ENCODE assay signal across 18 cellular contexts in the genomic region with DNA sequence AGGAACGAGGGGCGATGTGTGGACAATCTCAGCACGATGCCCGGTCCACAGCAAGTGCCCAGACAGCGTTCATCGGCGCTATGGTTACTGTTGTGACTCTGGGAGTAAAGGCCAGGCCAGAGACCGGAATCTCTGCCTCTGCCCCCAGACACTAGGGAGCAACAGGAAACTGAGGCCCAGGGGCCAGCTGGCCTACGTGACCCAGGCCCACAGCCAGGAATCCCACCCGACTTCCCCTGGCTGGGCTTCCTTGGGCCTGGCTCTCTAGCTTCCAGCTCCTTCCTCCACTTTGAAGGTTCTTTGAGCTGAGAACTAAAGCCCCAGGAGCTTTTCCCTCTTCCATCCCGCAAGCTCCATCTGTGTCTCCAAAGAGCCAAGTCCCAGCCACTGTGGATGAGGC. TPM values are rescaled to one million over a fixed set of nuclear protein-coding genes. Genes with fewer than 3 reads are reported as not detected.
DNase-seq lines count a peak whose midpoint lies in the region; FAIRE-seq and TF ChIP-seq lines count a peak whose summit lies in the region.
"Had no signal": no experiment of that assay in that cellular context is flagged by ENCODE, and none has a peak within 500 bp of the region (broad histone marks: within the 10 kb centered on the region; RNA-seq: fewer than 3 reads in every experiment).

No MANE protein-coding gene starts in this region.

- peak overlapping the region; percentile 31 for H3K27ac Mint-ChIP-seq in T-helper 2 cell treated with Interferon-gamma antibody and Interleukin-4, amounts not matched to agents 5 μg/mL and 100 μg/mL, for 36 hours
- H3K27ac Mint-ChIP-seq in glutamatergic neuron (ENCODE audit: unreplicated experiment), result no peak overlapping the region

- H3K4me1 Mint-ChIP-seq in T-helper 2 cell treated with Interferon-gamma antibody and Interleukin-4, amounts not matched to agents 5 μg/mL and 100 μg/mL, for 36 hours (ENCODE audit: low read depth), result peaks cover 21% of the 10 kb centered on the region
- H3K4me1 Mint-ChIP-seq in glutamatergic neuron (ENCODE audit: low read depth, unreplicated experiment), result peaks cover 47% of the 10 kb centered on the region

- H2AFZ ChIP-seq in KMS-11 (ENCODE audit: low read depth), result no peak overlapping the region

- no peak for TF ChIP-seq CTCF in KMS-11 (conservative IDR thresholded peaks at IDR 0.05; ENCODE audit: low read depth, low read length)
- no peak for TF ChIP-seq CTCF in glutamatergic neuron (IDR thresholded peaks at IDR 0.05; ENCODE audit: partially characterized antibody, unreplicated experiment)
- no peak for TF ChIP-seq CTCF in D721Med (IDR thresholded peaks at IDR 0.05; ENCODE audit: insufficient read depth, missing control alignments)

- H3K27me3 ChIP-seq in KMS-11 (ENCODE audit: insufficient read depth, low read depth), result no peaks in the 10 kb centered on the region
- H3K27me3 ChIP-seq: MG63 had no signal

- no peak overlapping the region for H3K9ac ChIP-seq in KMS-11

- H3K36me3 ChIP-seq in KMS-11 (ENCODE audit: insufficient read depth), result peaks cover 20% of the 10 kb centered on the region; the same call in 1 of the 2 replicates

- peak overlapping the region; percentile 14; the same call in 1 of the 2 replicates for H3K27ac ChIP-seq in KMS-11

- H3K4me3 ChIP-seq in KMS-11 (IDR thresholded peaks at IDR 0.05; ENCODE audit: insufficient read depth, low read depth, low read length), result no peak overlapping the region
- H3K4me3 ChIP-seq: MG63 had no signal

- no peak for DNase-seq in T-helper 2 cell treated with Interferon-gamma antibody and Interleukin-4, amounts not matched to agents 5 μg/mL and 100 μg/mL, for 36 hours (ENCODE audit: low spot score)
- DNase-seq in T-helper 2 cell (no peak), glutamatergic neuron (peak; percentile 8), posterior vena cava (ENCODE audit: low spot score) (peak; percentile 47), EL (no peak), D721Med (ENCODE audit: insufficient read length, low spot score) (no peak), SIG-M5 treated with dmso at 0.1 percent for 504 hours (lab: John Stamatoyannopoulos, UW; ENCODE audit: unreplicated experiment) (no peak)
- DNase-seq: C1 segment of cervical spinal cord, DMS 273 treated with DMSO at 0.1 percent for 48 hours, GF-D8, Karpas-422, MG63, NCI-H1092 treated with DMSO at 0.1 percent for 48 hours, NCI-H2081 treated with DMSO at 0.1 percent for 48 hours, NCI-H510A treated with DMSO at 0.1 percent for 48 hours, NCI-H82 had no signal

- no peaks in the 10 kb centered on the region for H3K9me3 Mint-ChIP-seq in T-helper 2 cell treated with Interferon-gamma antibody and Interleukin-4, amounts not matched to agents 5 μg/mL and 100 μg/mL, for 36 hours
- peaks cover 19% of the 10 kb centered on the region for H3K9me3 Mint-ChIP-seq in glutamatergic neuron (ENCODE audit: unreplicated experiment)

- intact Hi-C loops in posterior vena cava (cut with DNase I), result no loop called here

- peaks cover 87% of the 10 kb centered on the region for H3K79me2 ChIP-seq in KMS-11 (ENCODE audit: insufficient read depth, low read depth)

- H3K27me3 Mint-ChIP-seq in T-helper 2 cell treated with Interferon-gamma antibody and Interleukin-4, amounts not matched to agents 5 μg/mL and 100 μg/mL, for 36 hours (ENCODE audit: low read depth), result no peaks in the 10 kb centered on the region
- H3K27me3 Mint-ChIP-seq in glutamatergic neuron (ENCODE audit: unreplicated experiment), result peaks cover 11% of the 10 kb centered on the region

- no peak overlapping the region; the same call in 1 of the 2 replicates for H3K4me2 ChIP-seq in KMS-11

- H3K36me3 Mint-ChIP-seq in T-helper 2 cell treated with Interferon-gamma antibody and Interleukin-4, amounts not matched to agents 5 μg/mL and 100 μg/mL, for 36 hours (ENCODE audit: low read depth), result peaks cover 37% of the 10 kb centered on the region
- H3K36me3 Mint-ChIP-seq in glutamatergic neuron (ENCODE audit: unreplicated experiment), result no peaks in the 10 kb centered on the region

- peaks cover 28% of the 10 kb centered on the region for H3K4me1 ChIP-seq in KMS-11 (ENCODE audit: low read depth, poor library complexity, severe bottlenecking)

- FAIRE-seq in D721Med (lab: Jason Lieb, UNC), result no peak
- FAIRE-seq: GM12892 had no signal

- no peaks in the 10 kb centered on the region for H4K20me1 ChIP-seq in KMS-11 (ENCODE audit: insufficient read depth)

- H3K4me3 Mint-ChIP-seq in T-helper 2 cell treated with Interferon-gamma antibody and Interleukin-4, amounts not matched to agents 5 μg/mL and 100 μg/mL, for 36 hours, result no peak overlapping the region
- no peak overlapping the region for H3K4me3 Mint-ChIP-seq in glutamatergic neuron (ENCODE audit: unreplicated experiment)

RNA-seq across cellular contexts. Expression of gene LRP8, which starts 4.6 kb away (rescaled TPM):
- total RNA-seq in glutamatergic neuron (ENCODE audit: unreplicated experiment) (57.9 TPM), posterior vena cava (1 to 10 TPM; 5.7 to 7.2 TPM)

Comparison
In these comparisons a context has a peak if more than half of its experiments do, and no peak if none do; other contexts are left out.
1. DNase-seq: peak in glutamatergic neuron (single experiment) and posterior vena cava (single experiment); none in T-helper 2 cell treated with Interferon-gamma antibody and Interleukin-4, amounts not matched to agents 5 μg/mL and 100 μg/mL, for 36 hours (single experiment), T-helper 2 cell (0 of 5), EL (single experiment), D721Med (single experiment) and SIG-M5 treated with dmso at 0.1 percent for 504 hours (single experiment).